13 cellular contexts compared by ENCODE assay signal in genomic region chr19:11131471-11131870, GRCh38. TPM values are rescaled to one million over a fixed set of nuclear protein-coding genes. Genes with fewer than 3 reads are reported as not detected.
A peak's percentile ranks its signal among the peaks of the same experiment; 100 is the strongest.
DNase-seq lines count a peak whose midpoint lies in the region; ATAC-seq, FAIRE-seq and TF ChIP-seq lines count a peak whose summit lies in the region.
"Had no signal": no experiment of that assay in that cellular context is flagged by ENCODE, and none has a peak within 500 bp of the region (broad histone marks: within the 10 kb centered on the region; RNA-seq: fewer than 3 reads in every experiment).

No MANE protein-coding gene starts in this region.

- H3K4me3 ChIP-seq in GM23338: no peak overlapping the region
- H3K4me3 ChIP-seq in adrenal gland: no peak overlapping the region
- no peak overlapping the region for H3K4me3 ChIP-seq in kidney (ENCODE audit: low read length in 2 of 2)
- H3K4me3 ChIP-seq: smooth muscle cell had no signal

- no peak for ATAC-seq in GM23338
- ATAC-seq in stimulated activated naive B cell treated with anti-CD40 and anti-IgM and Interleukin-4, amounts not matched to agents 10 μg/mL and 1 μg/mL and 100 μg/mL, for 72 hours (replicated peaks): no peak
- ATAC-seq in HG03097 (IDR thresholded peaks at IDR 0.05; ENCODE audit: low FRiP score, unreplicated experiment): no peak
- no peak for ATAC-seq in GM19395 (IDR thresholded peaks at IDR 0.05; ENCODE audit: unreplicated experiment)

- DNase-seq in GM23338 (ENCODE audit: low spot score) (no peak), adrenal gland (no peak), kidney (no peak), NCI-H446 treated with DMSO at 0.1 percent for 48 hours (lab: John Stamatoyannopoulos, UW) (no peak), NCI-H524 treated with DMSO at 0.1 percent for 48 hours (lab: John Stamatoyannopoulos, UW) (no peak)
- no peak for DNase-seq in stimulated activated naive B cell treated with anti-CD40 and anti-IgM and Interleukin-4, amounts not matched to agents 10 μg/mL and 1 μg/mL and 100 μg/mL, for 72 hours
- DNase-seq: NCI-H2029 had no signal

- H3K27me3 Mint-ChIP-seq in GM23338 (ENCODE audit: insufficient read depth, low read depth, poor library complexity): peaks cover 20% of the 10 kb centered on the region
- peaks cover 3 to 9% of the 10 kb centered on the region in 2 donors for H3K27me3 Mint-ChIP-seq in stimulated activated naive B cell treated with anti-CD40 and anti-IgM and Interleukin-4, amounts not matched to agents 10 μg/mL and 1 μg/mL and 100 μg/mL, for 72 hours
- H3K27me3 Mint-ChIP-seq: activated CD4-positive, alpha-beta T cell treated with anti-CD3 and anti-CD28 coated beads, Interleukin-2, amount 10 ng/mL, durations not matched to agents 7 days and 5 days had no signal

- FAIRE-seq in kidney (lab: Jason Lieb, UNC): no peak
- FAIRE-seq: colon had no signal

- TF ChIP-seq CTCF in GM23338 (conservative IDR thresholded peaks at IDR 0.05; ENCODE audit: low read depth in 2 of 2) (no peak), adrenal gland (IDR thresholded peaks at IDR 0.05) (no peak), kidney (IDR thresholded peaks at IDR 0.05; ENCODE audit: borderline replicate concordance, extremely low read depth, insufficient read depth) (no peak)

- H3K4me3 Mint-ChIP-seq in GM23338: no peak overlapping the region
- no peak overlapping the region for H3K4me3 Mint-ChIP-seq in stimulated activated naive B cell treated with anti-CD40 and anti-IgM and Interleukin-4, amounts not matched to agents 10 μg/mL and 1 μg/mL and 100 μg/mL, for 72 hours
- H3K4me3 Mint-ChIP-seq: activated CD4-positive, alpha-beta T cell treated with anti-CD3 and anti-CD28 coated beads, Interleukin-2, amount 10 ng/mL, durations not matched to agents 7 days and 5 days; memory B cell had no signal

- no peaks in the 10 kb centered on the region for H3K27me3 ChIP-seq in GM23338 (ENCODE audit: insufficient read depth)
- no peaks in the 10 kb centered on the region for H3K27me3 ChIP-seq in adrenal gland

- peak overlapping the region; percentile 85; the same call in 1 of the 2 replicates for H3K27ac Mint-ChIP-seq in GM23338
- H3K27ac Mint-ChIP-seq in stimulated activated naive B cell treated with anti-CD40 and anti-IgM and Interleukin-4, amounts not matched to agents 10 μg/mL and 1 μg/mL and 100 μg/mL, for 72 hours: peak overlapping the region; percentile 75
- H3K27ac Mint-ChIP-seq: activated CD4-positive, alpha-beta T cell treated with anti-CD3 and anti-CD28 coated beads, Interleukin-2, amount 10 ng/mL, durations not matched to agents 7 days and 5 days; memory B cell had no signal

- no peaks in the 10 kb centered on the region for H3K9me3 ChIP-seq in adrenal gland (replicated peaks in 1 of 3)
- H3K9me3 ChIP-seq in kidney (ENCODE audit: control insufficient read depth in 1 of 2, low read length in 2 of 2): no peaks in the 10 kb centered on the region

- WGBS in adrenal gland, 4 donors: 71 to 89% (median 72%) methylated on average over 7 of the region's 7 CpGs

- peak overlapping the region; percentile 80 for H3K27ac ChIP-seq in GM23338 (ENCODE audit: low read depth)
- H3K27ac ChIP-seq in adrenal gland: peak overlapping the region in 4 of 5 donors; percentile 29 to 78 (median 68)
- peak overlapping the region; percentile 4 to 67 for H3K27ac ChIP-seq in kidney (ENCODE audit: low read depth in 2 of 2, low read length in 2 of 2)

- H3K4me1 Mint-ChIP-seq in GM23338: no peaks in the 10 kb centered on the region; the same call in 2 of the 3 replicates
- peaks cover 0 to 2% of the 10 kb centered on the region in 2 donors for H3K4me1 Mint-ChIP-seq in stimulated activated naive B cell treated with anti-CD40 and anti-IgM and Interleukin-4, amounts not matched to agents 10 μg/mL and 1 μg/mL and 100 μg/mL, for 72 hours
- H3K4me1 Mint-ChIP-seq: activated CD4-positive, alpha-beta T cell treated with anti-CD3 and anti-CD28 coated beads, Interleukin-2, amount 10 ng/mL, durations not matched to agents 7 days and 5 days had no signal

- H3K79me2 ChIP-seq in GM23338 (replicated peaks; ENCODE audit: insufficient read depth): peaks cover 5% of the 10 kb centered on the region; the same call in 1 of the 2 replicates

- TF ChIP-seq POLR2A in adrenal gland (IDR thresholded peaks at IDR 0.05): no peak

- H4K20me1 ChIP-seq in GM23338 (replicated peaks; ENCODE audit: insufficient read depth): peaks cover 50% of the 10 kb centered on the region

- no peak overlapping the region for H2AFZ ChIP-seq in GM23338

- peaks cover 6% of the 10 kb centered on the region; the same call in 2 of the 3 replicates for H3K9me3 Mint-ChIP-seq in GM23338
- no peaks in the 10 kb centered on the region for H3K9me3 Mint-ChIP-seq in stimulated activated naive B cell treated with anti-CD40 and anti-IgM and Interleukin-4, amounts not matched to agents 10 μg/mL and 1 μg/mL and 100 μg/mL, for 72 hours
- H3K9me3 Mint-ChIP-seq: activated CD4-positive, alpha-beta T cell treated with anti-CD3 and anti-CD28 coated beads, Interleukin-2, amount 10 ng/mL, durations not matched to agents 7 days and 5 days; memory B cell had no signal

- intact Hi-C loops in adrenal gland (cut with DNase I) (loop anchor here in 1 of 2 donors (5.0 kb wide), 1 partner anchor 94 kb away; no protein-coding TSS in a partner anchor), kidney (cut with DNase I) (no loop called here)

- no peak overlapping the region for H3K9ac ChIP-seq in kidney (ENCODE audit: low read length in 2 of 2)

- H3K9me2 ChIP-seq in GM23338 (ENCODE audit: insufficient read depth): no peaks in the 10 kb centered on the region

- H3K4me2 ChIP-seq in GM23338: no peak overlapping the region
- H3K4me2 ChIP-seq: smooth muscle cell had no signal

- peaks cover 76% of the 10 kb centered on the region for H3K36me3 Mint-ChIP-seq in GM23338 (ENCODE audit: low read depth)
- peaks cover 44 to 54% of the 10 kb centered on the region in 2 donors for H3K36me3 Mint-ChIP-seq in stimulated activated naive B cell treated with anti-CD40 and anti-IgM and Interleukin-4, amounts not matched to agents 10 μg/mL and 1 μg/mL and 100 μg/mL, for 72 hours
- H3K36me3 Mint-ChIP-seq: memory B cell had no signal

- H3F3A ChIP-seq in GM23338 (replicated peaks; ENCODE audit: low read depth): peaks cover 79% of the 10 kb centered on the region

- H3K36me3 ChIP-seq in GM23338 (ENCODE audit: insufficient read depth) (peaks cover 67% of the 10 kb centered on the region), adrenal gland (replicated peaks in 1 of 2) (peaks cover 0 to 64% of the 10 kb centered on the region in 2 donors), kidney (ENCODE audit: control insufficient read depth in 1 of 2, insufficient read depth in 2 of 2, low read length in 2 of 2) (peaks cover 12 to 13% of the 10 kb centered on the region in 2 donors)

- H3K4me1 ChIP-seq in GM23338 (ENCODE audit: insufficient read depth): no peaks in the 10 kb centered on the region
- peaks cover 0 to 7% of the 10 kb centered on the region in 2 donors for H3K4me1 ChIP-seq in adrenal gland (replicated peaks in 1 of 2)
- H3K4me1 ChIP-seq in kidney (ENCODE audit: control insufficient read depth in 1 of 2, insufficient read depth in 1 of 2, low read depth in 1 of 2, low read length in 2 of 2): peaks cover 0 to 8% of the 10 kb centered on the region in 2 donors

TF ChIP-seq in GM23338, 12 proteins besides CTCF, POLR2A, EP300 and RAD21:
- TF ChIP-seq JUNB (IDR thresholded peaks at IDR 0.05; ENCODE audit: unreplicated experiment) (no peak), ZNF331 (CRISPR knock-in tag; IDR thresholded peaks at IDR 0.05; ENCODE audit: low read depth) (no peak), CREB1 (CRISPR knock-in tag; IDR thresholded peaks at IDR 0.05; ENCODE audit: low read depth) (no peak), NANOG (IDR thresholded peaks at IDR 0.05; ENCODE audit: borderline replicate concordance) (no peak), EZH2 (IDR thresholded peaks at IDR 0.05; ENCODE audit: low read depth, unreplicated experiment) (no peak), STAT1 (IDR thresholded peaks at IDR 0.05; ENCODE audit: unreplicated experiment) (no peak), EZH2phosphoT487 (IDR thresholded peaks at IDR 0.05; ENCODE audit: unreplicated experiment) (no peak), POLR2AphosphoS5 (IDR thresholded peaks at IDR 0.05; ENCODE audit: low read depth) (no peak), ZNF114 (CRISPR knock-in tag; IDR thresholded peaks at IDR 0.05) (no peak)
TF ChIP-seq in GM23338: peak in this region for 0.

RNA-seq across cellular contexts. Expression of gene SPC24, which starts 24.1 kb away (rescaled TPM):
- total RNA-seq in GM23338 (2014; rRNA removed; shearing (Covaris generic)): 38.7 and 42.2 TPM in 2 replicates
- polyA plus RNA-seq in GM23338 (2016; fragmentation: Nextera tagmentation; extraction: Ambion mirVana): 40.6 and 41.8 TPM in 2 replicates
- 1 to 10 TPM in 7 of 8 donors, under 1 TPM in 1; 0.60 to 7.8 (median 4.2) TPM for total RNA-seq in adrenal gland
- 1 to 10 TPM in 2 of 3 donors, under 1 TPM in 1; 0.84 to 9.8 (median 1.7) TPM for polyA plus RNA-seq in adrenal gland
- total RNA-seq in kidney: 1.7 TPM
- polyA plus RNA-seq in kidney (ENCODE audit: insufficient read depth, low read depth, low replicate concordance): 0.65 TPM

RNA-seq across cellular contexts. Expression of gene LDLR, which starts 42.2 kb away (rescaled TPM):
- total RNA-seq in GM23338 (2014; rRNA removed; shearing (Covaris generic)): 160 and 180 TPM in 2 replicates
- polyA plus RNA-seq in GM23338 (2016; fragmentation: Nextera tagmentation; extraction: Ambion mirVana) (57.6 and 59.3 TPM in 2 replicates), adrenal gland (100 to 1,000 TPM in 2 of 3 donors, 10 to 100 TPM in 1; 35.4 to 121 (median 105) TPM), kidney (ENCODE audit: insufficient read depth, low read depth, low replicate concordance) (17.6 TPM)
- total RNA-seq in adrenal gland (1,000 to 10,000 TPM in 1 of 8 donors, 100 to 1,000 TPM in 5, 10 to 100 TPM in 2; 87.2 to 2,114 (median 204) TPM), kidney (42.4 TPM)
